9 cellular contexts compared by ENCODE assay signal in genomic region chr10:132248455-132249231, GRCh38. TPM values are rescaled to one million over a fixed set of nuclear protein-coding genes. Genes with fewer than 3 reads are reported as not detected.
DNase-seq lines count a peak whose midpoint lies in the region; ATAC-seq, FAIRE-seq and TF ChIP-seq lines count a peak whose summit lies in the region.
"Had no signal": no experiment of that assay in that cellular context is flagged by ENCODE, and none has a peak within 500 bp of the region (broad histone marks: within the 10 kb centered on the region; RNA-seq: fewer than 3 reads in every experiment).

No MANE protein-coding gene starts in this region.

- 45 to 56% methylated on average over 10 to 32 of the region's 38 CpGs for WGBS in endodermal cell (ENCODE audit: insufficient coverage in 1 of 2, insufficient read length in 1 of 2), 2 experiments
- 42 to 44% methylated on average over 37 to 38 of the region's 38 CpGs for WGBS in pancreas, 2 donors
- WGBS in ovary, 3 donors: 46 to 57% (median 51%) methylated on average over 32 to 38 of the region's 38 CpGs

- H3K4me3 Mint-ChIP-seq in Calu3 (ENCODE audit: low read depth, unreplicated experiment) (peak overlapping the region; percentile 60), endodermal cell (peak overlapping the region; percentile 54)
- peak overlapping the region; percentile 19 for H3K4me3 Mint-ChIP-seq in activated CD4-positive, alpha-beta T cell treated with anti-CD3 and anti-CD28 coated beads, Interleukin-2, amount 10 ng/mL, durations not matched to agents 24 days and 14 days

- peaks cover 8% of the 10 kb centered on the region for H3K36me3 Mint-ChIP-seq in Calu3 (ENCODE audit: insufficient read depth, unreplicated experiment)
- no peaks in the 10 kb centered on the region for H3K36me3 Mint-ChIP-seq in activated CD4-positive, alpha-beta T cell treated with anti-CD3 and anti-CD28 coated beads, Interleukin-2, amount 10 ng/mL, durations not matched to agents 24 days and 14 days (ENCODE audit: low read depth)
- H3K36me3 Mint-ChIP-seq in endodermal cell (ENCODE audit: low read depth): no peaks in the 10 kb centered on the region

- H3K27me3 Mint-ChIP-seq in Calu3 (ENCODE audit: unreplicated experiment) (no peaks in the 10 kb centered on the region), endodermal cell (ENCODE audit: insufficient read depth) (peaks cover 2% of the 10 kb centered on the region)
- no peaks in the 10 kb centered on the region for H3K27me3 Mint-ChIP-seq in activated CD4-positive, alpha-beta T cell treated with anti-CD3 and anti-CD28 coated beads, Interleukin-2, amount 10 ng/mL, durations not matched to agents 24 days and 14 days

- DNase-seq in Calu3: peak; percentile 65
- peak; percentile 82 for DNase-seq in LoVo (ENCODE audit: low spot score)
- peak; percentile 78 for DNase-seq in activated CD4-positive, alpha-beta T cell treated with anti-CD3 and anti-CD28 coated beads, Interleukin-2, amount 10 ng/mL, durations not matched to agents 24 days and 14 days
- DNase-seq in endodermal cell: peak; percentile 90
- peak; percentile 62 to 89 (median 74) for DNase-seq in pancreas
- DNase-seq in KG1 (lab: John Stamatoyannopoulos, UW): no peak
- no peak for DNase-seq in hippocampal formation (lab: John Stamatoyannopoulos, UW)
- DNase-seq in ovary: no peak

- TF ChIP-seq EP300 in ovary (IDR thresholded peaks at IDR 0.05): no peak

- ATAC-seq in pancreas: peak; percentile 75 to 96 (median 91)

- CTCF ChIA-PET in Calu3 (lab: Charles Lee): interaction anchor here (0.7 kb wide), 1 partner anchor 804 kb away, joined by 4 read pairs; no protein-coding TSS in a partner anchor

- no TSS peak for BruUV-seq in Calu3 (replicated peaks; lab: Mats Ljungman, UMichigan)

- no peak overlapping the region for H3K27ac Mint-ChIP-seq in Calu3 (ENCODE audit: unreplicated experiment)
- no peak overlapping the region for H3K27ac Mint-ChIP-seq in activated CD4-positive, alpha-beta T cell treated with anti-CD3 and anti-CD28 coated beads, Interleukin-2, amount 10 ng/mL, durations not matched to agents 24 days and 14 days
- no peak overlapping the region for H3K27ac Mint-ChIP-seq in endodermal cell

- TF ChIP-seq POLR2A in ovary (IDR thresholded peaks at IDR 0.05): no peak

- H3K27me3 ChIP-seq in endodermal cell (ENCODE audit: control insufficient read depth, insufficient read depth, low read length, poor library complexity, severe bottlenecking): no peaks in the 10 kb centered on the region
- H3K27me3 ChIP-seq in pancreas: no peaks in the 10 kb centered on the region
- no peaks in the 10 kb centered on the region for H3K27me3 ChIP-seq in ovary

- no peak overlapping the region for H3K9ac ChIP-seq in endodermal cell (ENCODE audit: extremely low read depth, low read length, poor library complexity, severe bottlenecking)

- H3K9me3 ChIP-seq in endodermal cell (ENCODE audit: control insufficient read depth, low read length) (no peaks in the 10 kb centered on the region), pancreas (no peaks in the 10 kb centered on the region), ovary (no peaks in the 10 kb centered on the region)

- H3K4me1 Mint-ChIP-seq in Calu3 (ENCODE audit: low read depth, unreplicated experiment) (no peaks in the 10 kb centered on the region), endodermal cell (no peaks in the 10 kb centered on the region)
- H3K4me1 Mint-ChIP-seq in activated CD4-positive, alpha-beta T cell treated with anti-CD3 and anti-CD28 coated beads, Interleukin-2, amount 10 ng/mL, durations not matched to agents 24 days and 14 days: no peaks in the 10 kb centered on the region

- H3K27ac ChIP-seq in endodermal cell (ENCODE audit: low read depth, low read length) (no peak overlapping the region), pancreas (no peak overlapping the region), ovary (no peak overlapping the region)

- H3K36me3 ChIP-seq in endodermal cell (ENCODE audit: control insufficient read depth, insufficient read depth, low read length) (no peaks in the 10 kb centered on the region), pancreas (no peaks in the 10 kb centered on the region), ovary (no peaks in the 10 kb centered on the region)

- H3K4me3 ChIP-seq in endodermal cell (ENCODE audit: low read length) (peak overlapping the region; percentile 69), pancreas (peak overlapping the region in 3 of 4 donors; percentile 5 to 14 (median 7)), ovary (no peak overlapping the region)

- no peak for TF ChIP-seq CTCF in Calu3 (IDR thresholded peaks at IDR 0.05; ENCODE audit: unreplicated experiment)
- no peak for TF ChIP-seq CTCF in endodermal cell (conservative IDR thresholded peaks at IDR 0.05)
- no peak for TF ChIP-seq CTCF in pancreas (IDR thresholded peaks at IDR 0.05)
- no peak for TF ChIP-seq CTCF in ovary (IDR thresholded peaks at IDR 0.05)

- no peaks in the 10 kb centered on the region for H3K9me3 Mint-ChIP-seq in Calu3 (ENCODE audit: low read depth, unreplicated experiment)
- H3K9me3 Mint-ChIP-seq in activated CD4-positive, alpha-beta T cell treated with anti-CD3 and anti-CD28 coated beads, Interleukin-2, amount 10 ng/mL, durations not matched to agents 24 days and 14 days: no peaks in the 10 kb centered on the region
- H3K9me3 Mint-ChIP-seq in endodermal cell: no peaks in the 10 kb centered on the region

- no peak for FAIRE-seq in pancreas (lab: Jason Lieb, UNC)
- FAIRE-seq: frontal cortex had no signal

- H3K4me1 ChIP-seq in endodermal cell (ENCODE audit: control insufficient read depth, insufficient read depth, low read length) (no peaks in the 10 kb centered on the region), pancreas (no peaks in the 10 kb centered on the region), ovary (ENCODE audit: insufficient read depth) (peaks cover 2% of the 10 kb centered on the region)

- intact Hi-C loops in Calu3 (cut with micrococcal nuclease; ENCODE audit: unreplicated experiment) (no loop called here), pancreas (cut with DNase I) (no loop called here), ovary (cut with DNase I) (no loop called here)
- intact Hi-C loops in activated CD4-positive, alpha-beta T cell treated with anti-CD3 and anti-CD28 coated beads, Interleukin-2, amount 10 ng/mL, durations not matched to agents 24 days and 14 days (cut with micrococcal nuclease): no loop called here

RNA-seq across cellular contexts. Expression of gene STK32C, which starts 59.1 kb away (rescaled TPM):
- total RNA-seq in Calu3 (2022): 13.5 and 16.0 TPM in 2 replicates
- total RNA-seq in activated CD4-positive, alpha-beta T cell treated with anti-CD3 and anti-CD28 coated beads, Interleukin-2, amount 10 ng/mL, durations not matched to agents 24 days and 14 days: 15.2 and 18.4 TPM in 2 replicates
- total RNA-seq in endodermal cell: 1 to 10 TPM; 8.4 to 9.9 TPM
- 20.9 TPM for polyA plus RNA-seq in endodermal cell (2013, experiment 1 of 2)
- 18.8 TPM for polyA plus RNA-seq in endodermal cell (2013, experiment 2 of 2)
- 1 to 10 TPM; 3.3 to 6.3 (median 4.2) TPM for total RNA-seq in pancreas
- 10 to 100 TPM in 1 of 2 donors, 1 to 10 TPM in 1; 9.9 to 13.2 TPM for polyA plus RNA-seq in pancreas
- total RNA-seq in ovary: 10 to 100 TPM in 2 of 7 donors, 1 to 10 TPM in 5; 5.4 to 13.8 (median 9.5) TPM
- 1 to 10 TPM; 2.6 to 8.8 TPM for polyA plus RNA-seq in ovary

Comparison
In these comparisons a context has a peak if more than half of its experiments do, and no peak if none do; other contexts are left out.
1. DNase-seq: peak in Calu3 (single experiment), LoVo (single experiment), activated CD4-positive, alpha-beta T cell treated with anti-CD3 and anti-CD28 coated beads, Interleukin-2, amount 10 ng/mL, durations not matched to agents 24 days and 14 days (single experiment), endodermal cell (single experiment) and pancreas (6 of 6); none in KG1 (single experiment), hippocampal formation (0 of 2) and ovary (0 of 5).
2. Peak in every context shown above with its lines, with median percentiles within 50 percentile points of each other: H3K4me3 Mint-ChIP-seq.